1 cellular context compared by ENCODE assay signal in genomic region chr1:15153842-15154479, GRCh38.
TF ChIP-seq lines count a peak whose summit lies in the region.

No MANE protein-coding gene starts in this region.

TF ChIP-seq in HEK293, 187 proteins besides CTCF, POLR2A, EP300 and RAD21 (continued from another document):
- no peak for TF ChIP-seq TSHZ1 (tag by site-specific recombination; IDR thresholded peaks at IDR 0.05; ENCODE audit: borderline replicate concordance)
- peak; percentile 42; the same call in 1 of the 2 replicates for TF ChIP-seq IKZF3 (tag by site-specific recombination; IDR thresholded peaks at IDR 0.05)
- TF ChIP-seq REPIN1 (tag by site-specific recombination; IDR thresholded peaks at IDR 0.05; ENCODE audit: low read depth) = 0 out of 2 replicates have a peak, but pooled peaks have one; percentile 51
- TF ChIP-seq ZNF24 (tag by site-specific recombination; IDR thresholded peaks at IDR 0.05) = no peak
